In genomic region chr20:53003420-53003819, GRCh38 we compare ENCODE assay signal across 1 cellular context.
TF ChIP-seq lines count a peak whose summit lies in the region.

No MANE protein-coding gene starts in this region.

TF ChIP-seq in HEK293, 187 proteins besides CTCF, POLR2A, EP300 and RAD21 (continued from another document):
- no peak for TF ChIP-seq ZNF513 (tag by site-specific recombination; IDR thresholded peaks at IDR 0.05)
- TF ChIP-seq MZF1 (tag by site-specific recombination; IDR thresholded peaks at IDR 0.05; ENCODE audit: borderline replicate concordance): no peak
- no peak for TF ChIP-seq ZNF777 (tag by site-specific recombination; IDR thresholded peaks at IDR 0.05; ENCODE audit: borderline replicate concordance)
- TF ChIP-seq ZNF843 (tag by site-specific recombination; IDR thresholded peaks at IDR 0.05): 0 out of 2 replicates have a peak, but pooled peaks have one; percentile 58
- no peak for TF ChIP-seq ZNF645 (tag by site-specific recombination; IDR thresholded peaks at IDR 0.05)
- no peak for TF ChIP-seq ZNF571 (tag by site-specific recombination; IDR thresholded peaks at IDR 0.05)
- no peak for TF ChIP-seq ZNF596 (tag by site-specific recombination; IDR thresholded peaks at IDR 0.05)
- no peak for TF ChIP-seq BCL6B (tag by site-specific recombination; IDR thresholded peaks at IDR 0.05)
- peak; percentile 24; the same call in 1 of the 2 replicates for TF ChIP-seq PRDM6 (tag by site-specific recombination; IDR thresholded peaks at IDR 0.05)
- no peak for TF ChIP-seq KLF7 (tag by site-specific recombination; IDR thresholded peaks at IDR 0.05; ENCODE audit: borderline replicate concordance)
- no peak for TF ChIP-seq ZBTB48 (tag by site-specific recombination; IDR thresholded peaks at IDR 0.05)
- peak; percentile 53; the same call in 1 of the 2 replicates for TF ChIP-seq ZBTB17 (tag by site-specific recombination; IDR thresholded peaks at IDR 0.05)
- TF ChIP-seq ZNF521 (tag by site-specific recombination; IDR thresholded peaks at IDR 0.05): no peak
- no peak for TF ChIP-seq PATZ1 (tag by site-specific recombination; IDR thresholded peaks at IDR 0.05)
- TF ChIP-seq ZNF324 (tag by site-specific recombination; IDR thresholded peaks at IDR 0.05): no peak
- no peak for TF ChIP-seq ZNF394 (tag by site-specific recombination; IDR thresholded peaks at IDR 0.05; ENCODE audit: borderline replicate concordance)
- no peak for TF ChIP-seq ELK4 (IDR thresholded peaks at IDR 0.05; ENCODE audit: borderline replicate concordance, low read depth, low read length)
- peak; percentile 42; the same call in 1 of the 2 replicates for TF ChIP-seq IKZF3 (tag by site-specific recombination; IDR thresholded peaks at IDR 0.05)
- TF ChIP-seq RBAK (tag by site-specific recombination; IDR thresholded peaks at IDR 0.05): no peak
- TF ChIP-seq KLF1 (tag by site-specific recombination; IDR thresholded peaks at IDR 0.05): no peak
- no peak for TF ChIP-seq SP3 (tag by site-specific recombination; IDR thresholded peaks at IDR 0.05)
- no peak for TF ChIP-seq OSR2 (tag by site-specific recombination; IDR thresholded peaks at IDR 0.05)
- TF ChIP-seq ZNF132 (tag by site-specific recombination; IDR thresholded peaks at IDR 0.05; ENCODE audit: borderline replicate concordance): no peak
